8 cellular contexts compared by ENCODE assay signal in genomic region chr11:17277024-17277584, GRCh38. TPM values are rescaled to one million over a fixed set of nuclear protein-coding genes. Genes with fewer than 3 reads are reported as not detected.
DNase-seq lines count a peak whose midpoint lies in the region; ATAC-seq and TF ChIP-seq lines count a peak whose summit lies in the region.

No MANE protein-coding gene starts in this region.

- DNase-seq in NCI-H82 (lab: John Stamatoyannopoulos, UW) (peak; percentile 54), NCI-H82 treated with DMSO at 0.1 percent for 48 hours (lab: John Stamatoyannopoulos, UW; ENCODE audit: unreplicated experiment) (no peak), HS-5 (ENCODE audit: low read depth) (peak; percentile 62), Peyer's patch (peak in 1 of 3 donors; percentile 56), coronary artery (ENCODE audit: low spot score) (peak; percentile 83), right lobe of liver (no peak), superior temporal gyrus (ENCODE audit: extremely low spot score) (peak; percentile 75)

- intact Hi-C loops in right lobe of liver (cut with DNase I), result no loop called here

- peak; percentile 17 for ATAC-seq in GM21390 (IDR thresholded peaks at IDR 0.05; ENCODE audit: unreplicated experiment)
- peak; percentile 13 to 43 (median 15) for ATAC-seq in right lobe of liver

- TF ChIP-seq CTCF in Peyer's patch (IDR thresholded peaks at IDR 0.05) (no peak), coronary artery (IDR thresholded peaks at IDR 0.05) (no peak), right lobe of liver (IDR thresholded peaks at IDR 0.05) (no peak)

- H3K27ac ChIP-seq in Peyer's patch, result peak overlapping the region; percentile 72 to 86 (median 83)
- H3K27ac ChIP-seq in coronary artery, result peak overlapping the region; percentile 93
- H3K27ac ChIP-seq in right lobe of liver, result peak overlapping the region; percentile 71 to 81 (median 76)

- peak overlapping the region; percentile 68 to 96 (median 76) for H3K4me3 ChIP-seq in Peyer's patch
- peak overlapping the region; percentile 95 for H3K4me3 ChIP-seq in coronary artery
- peak overlapping the region; percentile 89 to 94 (median 90) for H3K4me3 ChIP-seq in right lobe of liver

- no peaks in the 10 kb centered on the region for H3K36me3 ChIP-seq in Peyer's patch
- H3K36me3 ChIP-seq in right lobe of liver, result no peaks in the 10 kb centered on the region

- H3K27me3 ChIP-seq in Peyer's patch (no peaks in the 10 kb centered on the region), right lobe of liver (no peaks in the 10 kb centered on the region)

- no peaks in the 10 kb centered on the region for H3K9me3 ChIP-seq in Peyer's patch
- H3K9me3 ChIP-seq in right lobe of liver, result no peaks in the 10 kb centered on the region

- WGBS in right lobe of liver (ENCODE audit: insufficient coverage, low coverage, low lambda C conversion rate, missing lambda C conversion rate), result 0% methylated on average over 10 of the region's 17 CpGs

- TF ChIP-seq POLR2A in Peyer's patch (IDR thresholded peaks at IDR 0.05) (no peak), right lobe of liver (IDR thresholded peaks at IDR 0.05) (no peak)

- H3K4me1 ChIP-seq in Peyer's patch, result peaks cover 0 to 13% (median 0%) of the 10 kb centered on the region in 4 donors
- H3K4me1 ChIP-seq in right lobe of liver, result no peaks in the 10 kb centered on the region

RNA-seq across cellular contexts. Expression of gene NUCB2, which starts 0.6 kb away (rescaled TPM):
- total RNA-seq in Peyer's patch (10 to 100 TPM; 12.2 to 42.7 (median 17.3) TPM), right lobe of liver (100 to 1,000 TPM in 2 of 6 experiments, 10 to 100 TPM in 4; 34.7 to 131 (median 60.9) TPM)

Comparison
In these comparisons a context has a peak if more than half of its experiments do, and no peak if none do; other contexts are left out.
1. DNase-seq: peak in NCI-H82 (single experiment), HS-5 (single experiment), coronary artery (single experiment) and superior temporal gyrus (single experiment); none in NCI-H82 treated with DMSO at 0.1 percent for 48 hours (single experiment) and right lobe of liver (0 of 3).
2. Peak in every context shown above with its lines, with median percentiles within 50 percentile points of each other: H3K27ac ChIP-seq and H3K4me3 ChIP-seq.